In the genomic region with DNA sequence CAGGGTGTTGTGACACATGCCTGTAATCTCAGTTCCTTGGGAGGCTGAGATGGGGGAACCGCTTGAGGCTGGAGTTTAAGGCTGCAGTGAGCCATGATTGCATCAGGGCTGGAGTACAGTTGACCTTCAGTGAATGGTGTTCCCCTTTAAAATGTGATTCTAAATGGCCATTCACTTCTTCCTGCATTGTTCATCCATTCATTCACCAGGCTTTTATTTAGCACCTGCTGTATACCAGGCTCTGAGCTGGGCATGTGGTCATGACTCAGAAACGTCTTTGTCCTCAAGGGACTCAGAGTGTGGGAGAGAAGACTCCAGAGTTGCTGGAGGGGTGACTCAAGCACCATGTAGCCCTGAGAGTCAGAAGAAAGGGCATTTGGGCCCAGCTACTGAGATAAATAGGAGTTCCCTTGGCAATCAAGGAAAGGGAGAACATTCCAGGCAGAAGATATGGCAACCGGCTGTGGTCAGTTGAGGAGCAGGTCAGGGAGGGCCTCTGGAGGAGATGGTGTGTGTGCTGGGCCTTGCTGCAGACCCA, we compare ENCODE assay signal across 23 cellular contexts.
A peak's percentile ranks its signal among the peaks of the same experiment; 100 is the strongest.
DNase-seq lines count a peak whose midpoint lies in the region; ATAC-seq and TF ChIP-seq lines count a peak whose summit lies in the region.
"Had no signal": no experiment of that assay in that cellular context is flagged by ENCODE, and none has a peak within 500 bp of the region (broad histone marks: within the 10 kb centered on the region; RNA-seq: fewer than 3 reads in every experiment).

No MANE protein-coding gene starts in this region.

- peaks cover 5% of the 10 kb centered on the region; the same call in 1 of the 2 replicates for H3K36me3 Mint-ChIP-seq in HFFc6 (ENCODE audit: low read depth)
- H3K36me3 Mint-ChIP-seq: CD4-positive, CD25-positive, alpha-beta regulatory T cell had no signal

- peaks cover 22% of the 10 kb centered on the region for H3K27me3 Mint-ChIP-seq in HFFc6 (ENCODE audit: insufficient read depth)

- ATAC-seq in GM18907 (IDR thresholded peaks at IDR 0.05; ENCODE audit: unreplicated experiment) (no peak), omental fat pad (ENCODE audit: low FRiP score) (no peak)
- ATAC-seq: activated T-helper 17 cell treated with anti-CD3 and anti-CD28 coated beads, Interleukin-2, amount 50 U/mL, for 72 hours; left colon had no signal

- H3K4me3 Mint-ChIP-seq in HFFc6 = no peak overlapping the region
- H3K4me3 Mint-ChIP-seq: activated T-helper 17 cell treated with anti-CD3 and anti-CD28 coated beads, Interleukin-2, amount 50 U/mL, for 72 hours; CD4-positive, CD25-positive, alpha-beta regulatory T cell; H9; stimulated activated naive CD8-positive, alpha-beta T cell treated with anti-CD3 and anti-CD28 coated beads, Interleukin-15, Interleukin-2, amounts not matched to agents 100 ng/mL and 50 ng/mL, for 24 hours had no signal

- DNase-seq in A172 (ENCODE audit: low spot score) = peak; percentile 32
- DNase-seq in HFFc6 = peak; percentile 17
- DNase-seq in amniotic epithelial cell (ENCODE audit: low read depth) = peak; percentile 83
- DNase-seq in fibroblast of peridontal ligament (ENCODE audit: extremely low read depth) = peak; percentile 32
- DNase-seq in SHP77 treated with DMSO at 0.1 percent for 48 hours (lab: John Stamatoyannopoulos, UW) = no peak
- no peak for DNase-seq in omental fat pad (ENCODE audit: low spot score)
- no peak for DNase-seq in activated CD4-positive, CD25-positive, alpha-beta regulatory T cell (lab: John Stamatoyannopoulos, UW)
- DNase-seq: ACHN; activated CD4-positive, CD25-positive, alpha-beta regulatory T cell treated with anti-CD3 and anti-CD28 coated beads, Interleukin-2, amount 50 U/mL, for 72 hours; CD4-positive, CD25-positive, alpha-beta regulatory T cell; central memory CD4-positive, alpha-beta T cell; DMS53; effector CD8-positive, alpha-beta T cell; H9; KBM-7; left colon; NCI-H1105; NCI-H69; T-helper 9 cell; upper lobe of left lung had no signal

- TF ChIP-seq CTCF in HFFc6 (IDR thresholded peaks at IDR 0.05) (no peak), omental fat pad (IDR thresholded peaks at IDR 0.05) (no peak)

- H3K9me3 Mint-ChIP-seq in HFFc6 = no peaks in the 10 kb centered on the region
- H3K9me3 Mint-ChIP-seq: activated T-helper 17 cell treated with anti-CD3 and anti-CD28 coated beads, Interleukin-2, amount 50 U/mL, for 72 hours; stimulated activated naive CD8-positive, alpha-beta T cell treated with anti-CD3 and anti-CD28 coated beads, Interleukin-15, Interleukin-2, amounts not matched to agents 100 ng/mL and 50 ng/mL, for 24 hours had no signal

- peaks cover 11% of the 10 kb centered on the region for H3K4me1 Mint-ChIP-seq in HFFc6 (ENCODE audit: low read depth)
- H3K4me1 Mint-ChIP-seq: activated T-helper 17 cell treated with anti-CD3 and anti-CD28 coated beads, Interleukin-2, amount 50 U/mL, for 72 hours; CD4-positive, CD25-positive, alpha-beta regulatory T cell had no signal

- no peak overlapping the region for H3K27ac Mint-ChIP-seq in HFFc6
- H3K27ac Mint-ChIP-seq: activated T-helper 17 cell treated with anti-CD3 and anti-CD28 coated beads, Interleukin-2, amount 50 U/mL, for 72 hours; CD4-positive, CD25-positive, alpha-beta regulatory T cell; stimulated activated naive CD8-positive, alpha-beta T cell treated with anti-CD3 and anti-CD28 coated beads, Interleukin-15, Interleukin-2, amounts not matched to agents 100 ng/mL and 50 ng/mL, for 24 hours had no signal

Comparison
In these comparisons a context has a peak if more than half of its experiments do, and no peak if none do; other contexts are left out.
1. DNase-seq: peak in A172 (single experiment), HFFc6 (single experiment), amniotic epithelial cell (single experiment) and fibroblast of peridontal ligament (single experiment); none in SHP77 treated with DMSO at 0.1 percent for 48 hours (single experiment), omental fat pad (single experiment) and activated CD4-positive, CD25-positive, alpha-beta regulatory T cell (0 of 4).